8 cellular contexts compared by ENCODE assay signal in the genomic region with DNA sequence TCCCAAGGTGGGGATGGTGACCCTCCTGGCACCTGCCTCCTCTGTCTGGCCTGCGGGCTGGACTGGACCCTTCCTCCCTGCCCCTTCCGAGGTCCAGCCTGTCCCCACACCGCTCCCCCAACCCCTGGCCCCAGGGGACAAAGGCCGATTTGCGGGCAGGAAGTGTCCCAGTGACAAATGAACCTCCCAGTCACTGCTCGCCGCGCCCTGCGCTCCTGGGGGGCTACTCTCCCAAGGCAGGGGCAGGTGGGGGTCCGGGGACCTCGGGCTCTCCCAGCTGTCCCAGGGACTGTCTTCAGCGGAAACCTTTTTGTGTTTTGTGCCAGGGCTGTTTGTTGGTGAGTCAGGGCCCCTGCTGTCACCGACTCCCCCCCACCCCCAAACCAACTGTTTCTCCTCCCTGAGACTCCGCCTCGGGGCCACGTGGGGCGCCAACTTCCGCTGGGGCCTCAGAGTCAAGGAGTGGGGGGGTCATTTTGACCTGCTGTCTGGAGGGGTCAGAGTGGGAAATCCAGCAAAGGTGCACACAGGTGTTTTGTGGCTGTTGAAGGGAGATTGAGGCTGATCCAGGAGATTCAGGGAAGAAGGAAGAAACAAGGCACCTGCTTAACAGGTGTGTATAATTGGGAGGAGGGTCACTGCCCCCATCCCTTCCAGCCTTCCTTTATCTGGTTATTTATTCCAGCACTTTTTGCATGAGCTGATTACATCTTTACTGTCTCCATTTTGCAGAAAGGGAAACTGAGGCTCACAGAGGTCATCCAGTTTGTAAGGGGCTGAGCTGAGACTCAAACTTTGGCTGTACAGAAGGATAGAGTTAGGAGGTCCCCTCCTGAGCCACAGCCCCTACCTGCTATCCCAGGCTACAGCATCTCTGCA. TPM values are rescaled to one million over a fixed set of nuclear protein-coding genes. Genes with fewer than 3 reads are reported as not detected.
DNase-seq lines count a peak whose midpoint lies in the region; ATAC-seq and TF ChIP-seq lines count a peak whose summit lies in the region.

No MANE protein-coding gene starts in this region.

- peaks cover 4% of the 10 kb centered on the region for H3K27me3 ChIP-seq in OCI-LY1 (ENCODE audit: insufficient read depth, low read length)
- H3K27me3 ChIP-seq in fibroblast of lung (ENCODE audit: control insufficient read depth, insufficient read depth, low read length), result no peaks in the 10 kb centered on the region
- H3K27me3 ChIP-seq in neural progenitor cell, result peaks cover 19% of the 10 kb centered on the region

- no peaks in the 10 kb centered on the region for H3K9me3 Mint-ChIP-seq in activated T-cell treated with anti-CD3 and anti-CD28 coated beads, Interleukin-2, amount 50 U/mL, for 4 hours
- H3K9me3 Mint-ChIP-seq in neural progenitor cell, result no peaks in the 10 kb centered on the region

- H4K20me1 ChIP-seq in OCI-LY1 (ENCODE audit: insufficient read depth, low read length) (no peaks in the 10 kb centered on the region), fibroblast of lung (ENCODE audit: control insufficient read depth, extremely low read depth, insufficient read depth, low read length) (no peaks in the 10 kb centered on the region), neural progenitor cell (ENCODE audit: low read depth) (peaks cover 18% of the 10 kb centered on the region)

- H3K4me1 Mint-ChIP-seq in activated T-cell treated with anti-CD3 and anti-CD28 coated beads, Interleukin-2, amount 50 U/mL, for 4 hours (ENCODE audit: low read depth), result peaks cover 20% of the 10 kb centered on the region
- peaks cover 37% of the 10 kb centered on the region for H3K4me1 Mint-ChIP-seq in neural progenitor cell

- H3K9me2 ChIP-seq in OCI-LY1 (ENCODE audit: low read depth, low read length), result no peaks in the 10 kb centered on the region

- peak overlapping the region; percentile 83 for H3K4me3 Mint-ChIP-seq in activated T-cell treated with anti-CD3 and anti-CD28 coated beads, Interleukin-2, amount 50 U/mL, for 4 hours
- peak overlapping the region; percentile 84 for H3K4me3 Mint-ChIP-seq in neural progenitor cell

- H3K27ac Mint-ChIP-seq in neural progenitor cell, result no peak overlapping the region

- peak overlapping the region; percentile 95 for H3K4me3 ChIP-seq in OCI-LY1 (ENCODE audit: low read depth, low read length, poor library complexity, severe bottlenecking)
- peak overlapping the region; percentile 64 to 89 (median 81) for H3K4me3 ChIP-seq in fibroblast of lung (replicated peaks in 1 of 4; ENCODE audit: control extremely low read depth in 1 of 4, insufficient read depth in 1 of 4, low read depth in 3 of 4, low read length in 4 of 4)
- peak overlapping the region; percentile 79 for H3K4me3 ChIP-seq in neural progenitor cell

- peaks cover 15% of the 10 kb centered on the region for H3K4me1 ChIP-seq in OCI-LY1 (ENCODE audit: insufficient read depth, low read length, severe bottlenecking)
- H3K4me1 ChIP-seq in fibroblast of lung (ENCODE audit: control insufficient read depth, extremely low read depth, insufficient read depth, low read length), result peaks cover 6% of the 10 kb centered on the region
- H3K4me1 ChIP-seq in neural progenitor cell, result peaks cover 24% of the 10 kb centered on the region

- H3K36me3 Mint-ChIP-seq in activated T-cell treated with anti-CD3 and anti-CD28 coated beads, Interleukin-2, amount 50 U/mL, for 4 hours (ENCODE audit: insufficient read depth), result peaks cover 2% of the 10 kb centered on the region
- no peaks in the 10 kb centered on the region for H3K36me3 Mint-ChIP-seq in neural progenitor cell

- H2AFZ ChIP-seq in OCI-LY1 (ENCODE audit: low read length) (peak overlapping the region; percentile 53; the same call in 1 of the 2 replicates), fibroblast of lung (ENCODE audit: low read length) (peak overlapping the region; percentile 30), neural progenitor cell (replicated peaks) (peak overlapping the region; percentile 75)

- H3K9ac ChIP-seq in OCI-LY1 (ENCODE audit: low read length), result peak overlapping the region; percentile 79
- peak overlapping the region; percentile 63 for H3K9ac ChIP-seq in fibroblast of lung (ENCODE audit: insufficient read depth, low read length)
- H3K9ac ChIP-seq in neural progenitor cell, result no peak overlapping the region

- peak overlapping the region; percentile 98 for H3K4me2 ChIP-seq in OCI-LY1 (ENCODE audit: low read length)
- H3K4me2 ChIP-seq in fibroblast of lung (ENCODE audit: extremely low read depth, insufficient read depth, low read length), result peak overlapping the region; percentile 85
- peak overlapping the region; percentile 97 for H3K4me2 ChIP-seq in neural progenitor cell

- ATAC-seq in activated T-cell treated with anti-CD3 and anti-CD28 coated beads, Interleukin-2, amount 50 U/mL, for 4 hours, result peak; percentile 88 to 92
- no peak for ATAC-seq in GM19467 (IDR thresholded peaks at IDR 0.05; ENCODE audit: unreplicated experiment)

- DNase-seq in CD1c-positive myeloid dendritic cell (ENCODE audit: extremely low spot score) (peak; percentile 72), H4 (ENCODE audit: low spot score) (peak; percentile 52), fibroblast of lung (ENCODE audit: low read depth in 2 of 2) (peak in 1 of 2 donors; percentile 48), neural progenitor cell (ENCODE audit: low spot score) (peak; percentile 39)
- peak; percentile 67 for DNase-seq in activated T-cell treated with anti-CD3 and anti-CD28 coated beads, Interleukin-2, amount 50 U/mL, for 4 hours

- H3K79me2 ChIP-seq in OCI-LY1 (ENCODE audit: insufficient read depth, low read length), result no peaks in the 10 kb centered on the region
- H3K79me2 ChIP-seq in fibroblast of lung (ENCODE audit: control insufficient read depth, insufficient read depth, low read length), result no peaks in the 10 kb centered on the region
- H3K79me2 ChIP-seq in neural progenitor cell (ENCODE audit: low read depth), result no peaks in the 10 kb centered on the region

- H3K36me3 ChIP-seq in OCI-LY1 (ENCODE audit: insufficient read depth, low read length), result peaks cover 4% of the 10 kb centered on the region; the same call in 1 of the 2 replicates
- H3K36me3 ChIP-seq in fibroblast of lung (ENCODE audit: control insufficient read depth, insufficient read depth, low read length), result peaks cover 2% of the 10 kb centered on the region
- H3K36me3 ChIP-seq in neural progenitor cell, result no peaks in the 10 kb centered on the region

- no peaks in the 10 kb centered on the region for H3F3A ChIP-seq in OCI-LY1 (ENCODE audit: insufficient read depth, low read length)
- H3F3A ChIP-seq in neural progenitor cell (ENCODE audit: low read depth), result peaks cover 59% of the 10 kb centered on the region

- TF ChIP-seq CTCF in OCI-LY1 (IDR thresholded peaks at IDR 0.05; ENCODE audit: low read length), result no peak
- TF ChIP-seq CTCF in fibroblast of lung (conservative IDR thresholded peaks at IDR 0.05 in 1 of 2, IDR thresholded peaks at IDR 0.05 in 1 of 2; ENCODE audit: low read depth in 1 of 2, low read length in 2 of 2), result no peak
- no peak for TF ChIP-seq CTCF in neural progenitor cell (IDR thresholded peaks at IDR 0.05)

- H3K9me3 ChIP-seq in OCI-LY1 (ENCODE audit: low read length) (no peaks in the 10 kb centered on the region), fibroblast of lung (ENCODE audit: control insufficient read depth, insufficient read depth, low read depth, low read length) (no peaks in the 10 kb centered on the region), neural progenitor cell (ENCODE audit: low read depth) (no peaks in the 10 kb centered on the region)

- H3K27me3 Mint-ChIP-seq in activated T-cell treated with anti-CD3 and anti-CD28 coated beads, Interleukin-2, amount 50 U/mL, for 4 hours (ENCODE audit: low read depth), result no peaks in the 10 kb centered on the region
- peaks cover 19% of the 10 kb centered on the region for H3K27me3 Mint-ChIP-seq in neural progenitor cell (ENCODE audit: insufficient read depth, low read depth)

- H3K27ac ChIP-seq in OCI-LY1 (ENCODE audit: low read depth, low read length, poor library complexity, severe bottlenecking) (peak overlapping the region; percentile 9), fibroblast of lung (ENCODE audit: insufficient read depth, low read length) (peak overlapping the region; percentile 27), neural progenitor cell (no peak overlapping the region), temporal lobe (ENCODE audit: low read depth, low read length) (peak overlapping the region; percentile 51)

RNA-seq across cellular contexts. Expression of gene PGPEP1, which starts 0.8 kb away (rescaled TPM):
- total RNA-seq in H4 (2014; rRNA removed; shearing (Covaris generic)), result 2.9 and 12.1 TPM in 2 replicates
- 10 to 100 TPM; 12.8 to 14.7 (median 13.0) TPM for total RNA-seq in activated T-cell treated with anti-CD3 and anti-CD28 coated beads, Interleukin-2, amount 50 U/mL, for 4 hours
- total RNA-seq in fibroblast of lung (63.9 and 78.8 TPM in 2 replicates), neural progenitor cell (ENCODE audit: low replicate concordance) (2.1 and 5.7 TPM in 2 replicates), temporal lobe (15.5 TPM)
- 17.0 and 25.4 TPM in 2 replicates for polyA plus RNA-seq in fibroblast of lung
- polyA plus RNA-seq in fibroblast of lung (2012), result 17.8 and 24.4 TPM in 2 replicates
- 110 and 120 TPM in 2 replicates for polyA minus RNA-seq in fibroblast of lung (ENCODE audit: low replicate concordance)

RNA-seq across cellular contexts. Expression of gene LSM4, which starts 18.4 kb away (rescaled TPM):
- 349 and 397 TPM in 2 replicates for total RNA-seq in H4 (2014; rRNA removed; shearing (Covaris generic))
- 100 to 1,000 TPM; 209 to 254 (median 230) TPM for total RNA-seq in activated T-cell treated with anti-CD3 and anti-CD28 coated beads, Interleukin-2, amount 50 U/mL, for 4 hours
- total RNA-seq in fibroblast of lung, result 70.9 and 124 TPM in 2 replicates
- 50.9 and 97.2 TPM in 2 replicates for polyA plus RNA-seq in fibroblast of lung
- 80.5 and 169 TPM in 2 replicates for polyA plus RNA-seq in fibroblast of lung (2012)
- polyA minus RNA-seq in fibroblast of lung (ENCODE audit: low replicate concordance), result 12.9 and 24.4 TPM in 2 replicates
- 440 and 768 TPM in 2 replicates for total RNA-seq in neural progenitor cell (ENCODE audit: low replicate concordance)
- total RNA-seq in temporal lobe, result 58.0 TPM

RNA-seq across cellular contexts. Expression of gene GDF15, which starts 44.7 kb away (rescaled TPM):
- total RNA-seq in H4 (2014; rRNA removed; shearing (Covaris generic)), result 376 and 378 TPM in 2 replicates
- total RNA-seq in activated T-cell treated with anti-CD3 and anti-CD28 coated beads, Interleukin-2, amount 50 U/mL, for 4 hours, result under 1 TPM; 0.53 to 0.71 (median 0.56) TPM
- total RNA-seq in fibroblast of lung (140 and 210 TPM in 2 replicates), neural progenitor cell (ENCODE audit: low replicate concordance) (0.19 and 2.5 TPM in 2 replicates), temporal lobe (0.74 TPM)
- 8.6 and 24.3 TPM in 2 replicates for polyA plus RNA-seq in fibroblast of lung
- 17.4 and 56.4 TPM in 2 replicates for polyA plus RNA-seq in fibroblast of lung (2012)
- 3.7 and 10.3 TPM in 2 replicates for polyA minus RNA-seq in fibroblast of lung (ENCODE audit: low replicate concordance)

RNA-seq across cellular contexts. Expression of gene LRRC25, which starts 56.2 kb away (rescaled TPM):
- 0.06 and 0.35 TPM in 2 replicates for total RNA-seq in H4 (2014; rRNA removed; shearing (Covaris generic))
- not detected for total RNA-seq in activated T-cell treated with anti-CD3 and anti-CD28 coated beads, Interleukin-2, amount 50 U/mL, for 4 hours
- total RNA-seq in fibroblast of lung (1.2 and 4.6 TPM in 2 replicates), neural progenitor cell (ENCODE audit: low replicate concordance) (0.03 TPM in 1 of 2 replicates, not detected in the other), temporal lobe (0.25 TPM)
- polyA plus RNA-seq in fibroblast of lung, result 0.10 and 0.25 TPM in 2 replicates
- 0.08 and 0.25 TPM in 2 replicates for polyA plus RNA-seq in fibroblast of lung (2012)
- not detected in 2 replicates for polyA minus RNA-seq in fibroblast of lung (ENCODE audit: low replicate concordance)

RNA-seq across cellular contexts. Expression of gene JUND, which starts 59.8 kb away (rescaled TPM):
- total RNA-seq in H4 (2014; rRNA removed; shearing (Covaris generic)), result 29.1 and 86.4 TPM in 2 replicates
- total RNA-seq in activated T-cell treated with anti-CD3 and anti-CD28 coated beads, Interleukin-2, amount 50 U/mL, for 4 hours, result 100 to 1,000 TPM; 232 to 244 (median 242) TPM
- total RNA-seq in fibroblast of lung (149 and 166 TPM in 2 replicates), neural progenitor cell (ENCODE audit: low replicate concordance) (51.7 and 107 TPM in 2 replicates), temporal lobe (46.0 TPM)
- polyA plus RNA-seq in fibroblast of lung, result 47.6 and 65.8 TPM in 2 replicates
- 92.1 and 103 TPM in 2 replicates for polyA plus RNA-seq in fibroblast of lung (2012)
- polyA minus RNA-seq in fibroblast of lung (ENCODE audit: low replicate concordance), result 15.3 and 34.4 TPM in 2 replicates

Comparison
In these comparisons a context has a peak if more than half of its experiments do, and no peak if none do; other contexts are left out.
1. RNA of gene GDF15, which starts 44.7 kb away (total RNA-seq): 376 to 378 TPM in H4 and 140 to 210 TPM in fibroblast of lung; 0.74 TPM in temporal lobe (single experiment), 0.53 to 0.71 TPM in activated T-cell treated with anti-CD3 and anti-CD28 coated beads, Interleukin-2, amount 50 U/mL, for 4 hours and 0.19 to 2.5 TPM in neural progenitor cell; every median in the first group is over 10 times any median in the second.
2. Peak in every context shown above with its lines, with median percentiles within 50 percentile points of each other: H2AFZ ChIP-seq, H3K4me2 ChIP-seq and H3K4me3 ChIP-seq.